Comparison of ENCODE assay signal across 23 cellular contexts in genomic region chr11:31706357-31706756, GRCh38.
"Had no signal": no experiment of that assay in that cellular context is flagged by ENCODE, and none has a peak within 500 bp of the region (broad histone marks: within the 10 kb centered on the region; RNA-seq: fewer than 3 reads in every experiment).

No MANE protein-coding gene starts in this region.

- H3K27ac ChIP-seq: HL-60, KMS-11, SJCRH30 had no signal

- FAIRE-seq: HTR-8/SVneo, K562 had no signal

- ATAC-seq: K562, Panc1, PC-3, Right ventricle myocardium inferior, SK-N-SH treated with all-trans-retinoic acid at 6 μM for 48 hours had no signal

- H3K36me3 ChIP-seq: SJCRH30 had no signal

- DNase-seq: Kasumi-1, MM.1S, NCI-H1048, NCI-H1105, NCI-H1417, NCI-H1436 treated with DMSO at 0.1 percent for 48 hours, NCI-H1694, NCI-H187 treated with DMSO at 0.1 percent for 48 hours, NCI-H2029 treated with DMSO at 0.1 percent for 48 hours, NCI-H2171 treated with DMSO at 0.1 percent for 48 hours, NCI-H524, NCI-H526 treated with DMSO at 0.1 percent for 48 hours, NCI-H748 treated with DMSO at 0.1 percent for 48 hours, PC-3, SHP77 treated with DMSO at 0.1 percent for 48 hours, SJCRH30 had no signal

- H3K4me3 ChIP-seq: K562, SJCRH30 had no signal

- H3K4me1 ChIP-seq: SJCRH30 had no signal

- H3K27me3 ChIP-seq: SJCRH30 had no signal

- H3K9me3 ChIP-seq: SJCRH30 had no signal
